25 cellular contexts compared by ENCODE assay signal in the genomic region with DNA sequence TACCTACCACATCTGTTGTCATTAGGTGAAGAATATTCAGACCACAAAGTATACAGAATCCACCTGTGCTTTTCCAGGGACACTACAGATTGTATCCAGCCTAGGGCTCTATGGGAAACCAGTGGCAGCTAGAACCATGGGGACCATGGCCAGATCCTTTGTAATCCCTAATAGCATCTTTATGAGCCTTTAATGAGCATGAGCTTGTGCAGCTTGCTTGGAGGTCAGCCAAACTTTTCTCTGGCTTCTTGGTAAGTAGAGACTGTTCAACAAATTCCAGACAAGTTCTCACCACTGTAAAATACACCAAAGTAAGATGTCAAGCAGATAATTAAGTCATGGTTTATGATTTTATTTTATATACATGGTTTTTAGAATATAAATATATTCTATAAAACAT.
DNase-seq lines count a peak whose midpoint lies in the region; ATAC-seq lines count a peak whose summit lies in the region.
"Had no signal": no experiment of that assay in that cellular context is flagged by ENCODE, and none has a peak within 500 bp of the region (broad histone marks: within the 10 kb centered on the region; RNA-seq: fewer than 3 reads in every experiment).

No MANE protein-coding gene starts in this region.

- DNase-seq in DMS153 (lab: John Stamatoyannopoulos, UW), result peak; percentile 35
- DNase-seq in DMS153 treated with DMSO at 0.1 percent for 48 hours (lab: John Stamatoyannopoulos, UW; ENCODE audit: unreplicated experiment), result no peak
- DNase-seq in NCI-H1092 (lab: John Stamatoyannopoulos, UW), result peak; percentile 6
- DNase-seq in SJCRH30, result peak; percentile 47 to 63
- peak; percentile 5 for DNase-seq in left kidney (ENCODE audit: low read depth, low spot score)
- no peak for DNase-seq in left lobe of liver (ENCODE audit: low spot score)
- DNase-seq in GM19238 (ENCODE audit: insufficient read length, low spot score), result no peak
- DNase-seq in GOT3 (lab: John Stamatoyannopoulos, UW), result no peak
- DNase-seq: 8988T; activated CD4-positive, alpha-beta T cell treated with anti-CD3 and anti-CD28 coated beads for 48 hours; Calu3; effector memory CD8-positive, alpha-beta T cell; left ventricle myocardium inferior; mesendoderm; NCI-H1436 treated with DMSO at 0.1 percent for 48 hours; NCI-H774; ovary; stimulated activated naive B cell treated with anti-CD40 and anti-IgM and Interleukin-4, amounts not matched to agents 10 μg/mL and 1 μg/mL and 100 μg/mL, for 72 hours; substantia nigra; T-cell; trophoblast cell; WERI-Rb-1 had no signal

- H3K4me3 ChIP-seq in SJCRH30, result no peak overlapping the region
- H3K4me3 ChIP-seq: K562, left ventricle myocardium inferior, ovary, skin epidermis had no signal

- H3K27ac ChIP-seq in SJCRH30, result no peak overlapping the region
- H3K27ac ChIP-seq: left ventricle myocardium inferior, ovary, skin epidermis, WERI-Rb-1 had no signal

- no peaks in the 10 kb centered on the region for H3K27me3 ChIP-seq in SJCRH30
- H3K27me3 ChIP-seq: ovary had no signal

- H3K36me3 ChIP-seq in SJCRH30, result no peaks in the 10 kb centered on the region
- H3K36me3 ChIP-seq: left ventricle myocardium inferior, ovary, WERI-Rb-1 had no signal

- H3K4me1 ChIP-seq in SJCRH30, result no peaks in the 10 kb centered on the region
- H3K4me1 ChIP-seq: left ventricle myocardium inferior had no signal

- no peak for ATAC-seq in left lobe of liver
- ATAC-seq: activated T-helper 17 cell treated with anti-CD3 and anti-CD28 coated beads, Interleukin-2, amount 50 U/mL, for 72 hours; effector memory CD8-positive, alpha-beta T cell; K562; stimulated activated naive B cell treated with anti-CD40 and anti-IgM and Interleukin-4, amounts not matched to agents 10 μg/mL and 1 μg/mL and 100 μg/mL, for 72 hours; T-cell had no signal

- no peaks in the 10 kb centered on the region for H3K9me3 ChIP-seq in SJCRH30 (replicated peaks)
- H3K9me3 ChIP-seq: ovary had no signal

Comparison
In these comparisons a context has a peak if more than half of its experiments do, and no peak if none do; other contexts are left out.
1. DNase-seq: peak in DMS153 (single experiment), NCI-H1092 (single experiment), SJCRH30 (2 of 2) and left kidney (single experiment); none in DMS153 treated with DMSO at 0.1 percent for 48 hours (single experiment), left lobe of liver (single experiment), GM19238 (single experiment) and GOT3 (single experiment).